26 cellular contexts compared by ENCODE assay signal in genomic region chr10:19892677-19893076, GRCh38.
"Had no signal": no experiment of that assay in that cellular context is flagged by ENCODE, and none has a peak within 500 bp of the region (broad histone marks: within the 10 kb centered on the region; RNA-seq: fewer than 3 reads in every experiment).

No MANE protein-coding gene starts in this region.

- DNase-seq: activated B cell treated with CpG ODN at 0.5 μM for 24 hours; activated CD4-positive, alpha-beta memory T cell treated with anti-CD3 and anti-CD28 coated beads for 36 hours; activated CD4-positive, alpha-beta T cell treated with anti-CD3 and anti-CD28 coated beads for 48 hours; activated CD8-positive, alpha-beta memory T cell treated with anti-CD3 and anti-CD28 coated beads, Interleukin-2, amount 10 ng/mL, durations not matched to agents 7 days and 5 days; activated CD8-positive, alpha-beta memory T cell treated with anti-CD3 and anti-CD28 coated beads, Interleukin-2, amount 50 U/mL, for 4 hours; activated CD8-positive, alpha-beta T cell treated with anti-CD3 and anti-CD28 coated beads, Interleukin-2, amount 10 ng/mL, durations not matched to agents 7 days and 5 days; activated effector memory CD4-positive, alpha-beta T cell treated with anti-CD3 and anti-CD28 coated beads, Interleukin-2, amount 50 U/mL, for 16 hours; activated naive CD4-positive, alpha-beta T cell treated with anti-CD3 and anti-CD28 coated beads for 36 hours; activated naive CD8-positive, alpha-beta T cell treated with anti-CD3 and anti-CD28 coated beads for 36 hours; activated naive CD8-positive, alpha-beta T cell treated with anti-CD3 and anti-CD28 coated beads, Interleukin-2, amount 50 U/mL, for 24 hours; activated T-cell treated with anti-CD3 and anti-CD28 coated beads, Interleukin-2, amount 50 U/mL, for 1 hour; activated T-cell treated with anti-CD3 and anti-CD28 coated beads, Interleukin-2, amount 50 U/mL, for 48 hours; adrenal gland; aorta; body of pancreas; cortex of kidney; dermis blood vessel endothelial cell; effector CD8-positive, alpha-beta T cell; esophagus squamous epithelium; foreskin melanocyte; T-helper 1 cell; T-helper 17 cell; T1000; WERI-Rb-1 had no signal

- H3K9me3 ChIP-seq: adrenal gland, body of pancreas, esophagus squamous epithelium, gastroesophageal sphincter had no signal

- H3K36me3 ChIP-seq: adrenal gland, esophagus squamous epithelium, gastroesophageal sphincter, WERI-Rb-1 had no signal

- H3K27me3 ChIP-seq: adrenal gland, body of pancreas, esophagus squamous epithelium, gastroesophageal sphincter had no signal

- H3K4me3 ChIP-seq: adrenal gland, body of pancreas, esophagus squamous epithelium, gastroesophageal sphincter had no signal

- H3K4me1 ChIP-seq: body of pancreas had no signal

- H3K27ac ChIP-seq: adrenal gland, body of pancreas, epithelial cell of prostate, esophagus squamous epithelium, gastroesophageal sphincter, WERI-Rb-1 had no signal
